12 cellular contexts compared by ENCODE assay signal in the genomic region with DNA sequence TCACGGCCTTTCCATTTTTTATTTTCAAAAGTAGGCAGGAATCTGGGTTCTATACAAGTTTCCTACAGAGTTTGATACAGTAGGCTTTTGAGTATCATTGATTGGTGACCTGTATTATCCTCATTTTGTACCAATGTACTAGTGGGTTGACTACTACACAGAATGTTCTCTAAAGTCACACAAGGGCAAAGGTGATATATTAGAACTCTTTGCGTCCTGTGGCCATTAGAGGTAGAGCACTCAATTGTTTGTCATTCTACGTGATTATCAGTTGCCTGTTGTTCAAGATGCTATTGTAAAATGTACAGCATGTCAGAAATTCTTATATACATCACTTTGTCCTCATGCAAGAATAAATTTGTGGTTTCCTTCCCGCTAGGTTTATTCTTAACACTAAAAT.
"Had no signal": no experiment of that assay in that cellular context is flagged by ENCODE, and none has a peak within 500 bp of the region (broad histone marks: within the 10 kb centered on the region; RNA-seq: fewer than 3 reads in every experiment).

No MANE protein-coding gene starts in this region.

- H3K4me1 Mint-ChIP-seq: immature natural killer cell, neural crest cell had no signal

- H3K27me3 Mint-ChIP-seq: stimulated activated naive CD8-positive, alpha-beta T cell treated with anti-CD3 and anti-CD28 coated beads, Interleukin-15, Interleukin-2, amounts not matched to agents 100 ng/mL and 50 ng/mL, for 24 hours; type B pancreatic cell had no signal

- H3K27ac ChIP-seq: suprapubic skin had no signal

- H3K27me3 ChIP-seq: spleen, suprapubic skin had no signal

- DNase-seq: activated CD4-positive, alpha-beta T cell treated with anti-CD3 and anti-CD28 coated beads, Interleukin-2, amount 50 U/mL, for 1 hour; activated CD8-positive, alpha-beta memory T cell treated with anti-CD3 and anti-CD28 coated beads for 24 hours; activated naive CD4-positive, alpha-beta T cell treated with Interleukin-2 at 50 U/mL for 16 hours; immature natural killer cell; spleen; T1000 had no signal

- H3K27ac Mint-ChIP-seq: immature natural killer cell; stimulated activated naive CD8-positive, alpha-beta T cell treated with anti-CD3 and anti-CD28 coated beads, Interleukin-15, Interleukin-2, amounts not matched to agents 100 ng/mL and 50 ng/mL, for 24 hours; type B pancreatic cell had no signal

- H3K9me3 ChIP-seq: spleen, suprapubic skin had no signal

- H3K4me1 ChIP-seq: suprapubic skin had no signal

- FAIRE-seq: colon had no signal

- H3K4me3 ChIP-seq: lung, spleen, suprapubic skin had no signal

- H3K4me3 Mint-ChIP-seq: immature natural killer cell; neural crest cell; stimulated activated naive CD8-positive, alpha-beta T cell treated with anti-CD3 and anti-CD28 coated beads, Interleukin-15, Interleukin-2, amounts not matched to agents 100 ng/mL and 50 ng/mL, for 24 hours; type B pancreatic cell had no signal

- H3K9me3 Mint-ChIP-seq: immature natural killer cell; neural crest cell; stimulated activated naive CD8-positive, alpha-beta T cell treated with anti-CD3 and anti-CD28 coated beads, Interleukin-15, Interleukin-2, amounts not matched to agents 100 ng/mL and 50 ng/mL, for 24 hours; type B pancreatic cell had no signal
